ENCODE assay signal across 11 cellular contexts in genomic region chr11:84316866-84317560, GRCh38.
DNase-seq lines count a peak whose midpoint lies in the region; ATAC-seq and TF ChIP-seq lines count a peak whose summit lies in the region.
"Had no signal": no experiment of that assay in that cellular context is flagged by ENCODE, and none has a peak within 500 bp of the region (broad histone marks: within the 10 kb centered on the region; RNA-seq: fewer than 3 reads in every experiment).

No MANE protein-coding gene starts in this region.

- H3K9me3 Mint-ChIP-seq in naive thymus-derived CD4-positive, alpha-beta T cell: peaks cover 0 to 19% (median 5%) of the 10 kb centered on the region in 11 donors
- H3K9me3 Mint-ChIP-seq in activated CD4-positive, alpha-beta T cell treated with anti-CD3 and anti-CD28 coated beads, Interleukin-2, amount 10 ng/mL, durations not matched to agents 24 days and 14 days: no peaks in the 10 kb centered on the region

- POLR2A ChIA-PET in naive thymus-derived CD4-positive, alpha-beta T cell (lab: Charles Lee): no interaction called here

- H3K4me3 ChIP-seq in right atrium auricular region (peak overlapping the region in 1 of 2 donors; percentile 21), aorta (ENCODE audit: low read length in 2 of 2) (no peak overlapping the region), stomach (peak overlapping the region in 2 of 4 donors; percentile 10 to 24)
- H3K4me3 ChIP-seq in naive thymus-derived CD4-positive, alpha-beta T cell (ENCODE audit: low read length): no peak overlapping the region

- no peaks in the 10 kb centered on the region for H3K9me3 ChIP-seq in right atrium auricular region
- H3K9me3 ChIP-seq in naive thymus-derived CD4-positive, alpha-beta T cell (ENCODE audit: control insufficient read depth in 2 of 3, low read length in 3 of 3): no peaks in the 10 kb centered on the region
- no peaks in the 10 kb centered on the region for H3K9me3 ChIP-seq in aorta (ENCODE audit: control insufficient read depth, low read length)
- H3K9me3 ChIP-seq in T-helper 17 cell (ENCODE audit: control insufficient read depth, low read length, poor library complexity, severe bottlenecking): no peaks in the 10 kb centered on the region
- no peaks in the 10 kb centered on the region for H3K9me3 ChIP-seq in stomach
- H3K9me3 ChIP-seq: neutrophil had no signal

- H3K4me1 ChIP-seq in right atrium auricular region: peaks cover 0 to 9% of the 10 kb centered on the region in 2 donors
- H3K4me1 ChIP-seq in naive thymus-derived CD4-positive, alpha-beta T cell (ENCODE audit: control insufficient read depth in 2 of 2, insufficient read depth in 2 of 2, low read length in 2 of 2): no peaks in the 10 kb centered on the region
- H3K4me1 ChIP-seq in aorta (ENCODE audit: control insufficient read depth in 1 of 2, insufficient read depth in 2 of 2, low read length in 2 of 2): no peaks in the 10 kb centered on the region
- no peaks in the 10 kb centered on the region for H3K4me1 ChIP-seq in stomach

- ATAC-seq in Right ventricle myocardium inferior (peak; percentile 72), aorta (ENCODE audit: low FRiP score) (peak; percentile 57), T-helper 17 cell (no peak)
- ATAC-seq in naive thymus-derived CD4-positive, alpha-beta T cell: peak; percentile 22

- no peaks in the 10 kb centered on the region for H3K4me1 Mint-ChIP-seq in naive thymus-derived CD4-positive, alpha-beta T cell
- H3K4me1 Mint-ChIP-seq in T-helper 17 cell: no peaks in the 10 kb centered on the region
- H3K4me1 Mint-ChIP-seq in activated CD4-positive, alpha-beta T cell treated with anti-CD3 and anti-CD28 coated beads, Interleukin-2, amount 10 ng/mL, durations not matched to agents 24 days and 14 days: no peaks in the 10 kb centered on the region

- H3K27ac ChIP-seq in right atrium auricular region: no peak overlapping the region
- H3K27ac ChIP-seq in naive thymus-derived CD4-positive, alpha-beta T cell (ENCODE audit: low read depth, low read length): no peak overlapping the region
- no peak overlapping the region for H3K27ac ChIP-seq in aorta (ENCODE audit: low read depth in 1 of 2, low read length in 2 of 2)
- no peak overlapping the region for H3K27ac ChIP-seq in stomach
- H3K27ac ChIP-seq: neutrophil had no signal

- H3K4me3 Mint-ChIP-seq in naive thymus-derived CD4-positive, alpha-beta T cell: no peak overlapping the region
- H3K4me3 Mint-ChIP-seq in T-helper 17 cell: no peak overlapping the region
- no peak overlapping the region for H3K4me3 Mint-ChIP-seq in activated CD4-positive, alpha-beta T cell treated with anti-CD3 and anti-CD28 coated beads, Interleukin-2, amount 10 ng/mL, durations not matched to agents 24 days and 14 days

- no peaks in the 10 kb centered on the region for H3K27me3 Mint-ChIP-seq in naive thymus-derived CD4-positive, alpha-beta T cell
- H3K27me3 Mint-ChIP-seq in T-helper 17 cell: no peaks in the 10 kb centered on the region
- H3K27me3 Mint-ChIP-seq in activated CD4-positive, alpha-beta T cell treated with anti-CD3 and anti-CD28 coated beads, Interleukin-2, amount 10 ng/mL, durations not matched to agents 24 days and 14 days: no peaks in the 10 kb centered on the region

- TF ChIP-seq CTCF in right atrium auricular region (IDR thresholded peaks at IDR 0.05) (no peak), stomach (IDR thresholded peaks at IDR 0.05) (no peak)

- WGBS in aorta, 2 donors: 55 to 58% methylated on average over 15 of the region's 15 CpGs
- 54 to 64% (median 59%) methylated on average over 13 to 15 of the region's 15 CpGs for WGBS in stomach, 5 donors

- no peak for DNase-seq in Right ventricle myocardium inferior (ENCODE audit: missing footprints)
- DNase-seq in right atrium auricular region (ENCODE audit: low spot score): no peak
- peak; percentile 6 for DNase-seq in fibroblast of peridontal ligament (ENCODE audit: extremely low read depth)
- no peak for DNase-seq in naive thymus-derived CD4-positive, alpha-beta T cell
- DNase-seq in aorta: no peak
- DNase-seq in T-helper 17 cell: no peak
- DNase-seq in activated CD4-positive, alpha-beta T cell treated with anti-CD3 and anti-CD28 coated beads, Interleukin-2, amount 10 ng/mL, durations not matched to agents 24 days and 14 days: no peak
- no peak for DNase-seq in stomach
- DNase-seq: effector CD8-positive, alpha-beta T cell; KBM-7 had no signal

- TF ChIP-seq EP300 in stomach (IDR thresholded peaks at IDR 0.05): no peak

- CTCF ChIA-PET in naive thymus-derived CD4-positive, alpha-beta T cell (lab: Charles Lee): no interaction called here

- H3K27ac Mint-ChIP-seq in naive thymus-derived CD4-positive, alpha-beta T cell: no peak overlapping the region
- no peak overlapping the region for H3K27ac Mint-ChIP-seq in T-helper 17 cell
- H3K27ac Mint-ChIP-seq in activated CD4-positive, alpha-beta T cell treated with anti-CD3 and anti-CD28 coated beads, Interleukin-2, amount 10 ng/mL, durations not matched to agents 24 days and 14 days: no peak overlapping the region

- no peaks in the 10 kb centered on the region for H3K27me3 ChIP-seq in right atrium auricular region
- no peaks in the 10 kb centered on the region for H3K27me3 ChIP-seq in naive thymus-derived CD4-positive, alpha-beta T cell (ENCODE audit: control insufficient read depth in 2 of 2, insufficient read depth in 2 of 2, low read length in 2 of 2)
- no peaks in the 10 kb centered on the region for H3K27me3 ChIP-seq in aorta (ENCODE audit: control insufficient read depth in 1 of 2, insufficient read depth in 2 of 2, low read length in 1 of 2)
- H3K27me3 ChIP-seq in stomach: no peaks in the 10 kb centered on the region
- H3K27me3 ChIP-seq: neutrophil had no signal

- H3K36me3 Mint-ChIP-seq in naive thymus-derived CD4-positive, alpha-beta T cell: no peaks in the 10 kb centered on the region
- H3K36me3 Mint-ChIP-seq in T-helper 17 cell (ENCODE audit: low read depth): no peaks in the 10 kb centered on the region
- no peaks in the 10 kb centered on the region for H3K36me3 Mint-ChIP-seq in activated CD4-positive, alpha-beta T cell treated with anti-CD3 and anti-CD28 coated beads, Interleukin-2, amount 10 ng/mL, durations not matched to agents 24 days and 14 days (ENCODE audit: low read depth)

- intact Hi-C loops in Right ventricle myocardium inferior (cut with DNase I) (no loop called here), aorta (cut with DNase I) (no loop called here), stomach (cut with DNase I; ENCODE audit: low total_unique reads) (no loop called here)
- intact Hi-C loops in naive thymus-derived CD4-positive, alpha-beta T cell (cut with micrococcal nuclease): no loop called here
- intact Hi-C loops in activated CD4-positive, alpha-beta T cell treated with anti-CD3 and anti-CD28 coated beads, Interleukin-2, amount 10 ng/mL, durations not matched to agents 24 days and 14 days (cut with micrococcal nuclease): no loop called here

- no peak for TF ChIP-seq POLR2A in stomach (IDR thresholded peaks at IDR 0.05)

- no peaks in the 10 kb centered on the region for H3K36me3 ChIP-seq in right atrium auricular region
- H3K36me3 ChIP-seq in naive thymus-derived CD4-positive, alpha-beta T cell (ENCODE audit: control insufficient read depth in 2 of 3, insufficient read depth in 3 of 3, low read length in 3 of 3): no peaks in the 10 kb centered on the region
- no peaks in the 10 kb centered on the region for H3K36me3 ChIP-seq in aorta (ENCODE audit: control insufficient read depth in 1 of 2, insufficient read depth in 2 of 2, low read length in 1 of 2)
- no peaks in the 10 kb centered on the region for H3K36me3 ChIP-seq in stomach
- H3K36me3 ChIP-seq: neutrophil had no signal
